ENCODE assay signal across 8 cellular contexts in genomic region chr20:49459684-49460083, GRCh38.
"Had no signal": no experiment of that assay in that cellular context is flagged by ENCODE, and none has a peak within 500 bp of the region (broad histone marks: within the 10 kb centered on the region; RNA-seq: fewer than 3 reads in every experiment).

No MANE protein-coding gene starts in this region.

- H3K4me3 ChIP-seq: GM12878 had no signal

- ATAC-seq: GM12878 had no signal

- DNase-seq: GDM1, GF-D8 had no signal

- FAIRE-seq: G401.6, GM12878, GM12891, GM12892, GM18507, GM19239 had no signal
